ENCODE assay signal across 1 cellular context in genomic region chr6:30541515-30542403, GRCh38.
TF ChIP-seq lines count a peak whose summit lies in the region.

No MANE protein-coding gene starts in this region.

TF ChIP-seq in HepG2, 621 proteins besides CTCF, POLR2A, EP300 and RAD21 (continued from another document):
- TF ChIP-seq, protein P1, sequence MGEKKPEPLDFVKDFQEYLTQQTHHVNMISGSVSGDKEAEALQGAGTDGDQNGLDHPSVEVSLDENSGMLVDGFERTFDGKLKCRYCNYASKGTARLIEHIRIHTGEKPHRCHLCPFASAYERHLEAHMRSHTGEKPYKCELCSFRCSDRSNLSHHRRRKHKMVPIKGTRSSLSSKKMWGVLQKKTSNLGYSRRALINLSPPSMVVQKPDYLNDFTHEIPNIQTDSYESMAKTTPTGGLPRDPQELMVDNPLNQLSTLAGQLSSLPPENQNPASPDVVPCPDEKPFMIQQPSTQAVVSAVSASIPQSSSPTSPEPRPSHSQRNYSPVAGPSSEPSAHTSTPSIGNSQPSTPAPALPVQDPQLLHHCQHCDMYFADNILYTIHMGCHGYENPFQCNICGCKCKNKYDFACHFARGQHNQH (CRISPR knock-in tag; IDR thresholded peaks at IDR 0.05), result peak; percentile 47; the same call in 1 of the 2 replicates
- no peak for TF ChIP-seq FOXK2 (IDR thresholded peaks at IDR 0.05)
- TF ChIP-seq, protein P2, sequence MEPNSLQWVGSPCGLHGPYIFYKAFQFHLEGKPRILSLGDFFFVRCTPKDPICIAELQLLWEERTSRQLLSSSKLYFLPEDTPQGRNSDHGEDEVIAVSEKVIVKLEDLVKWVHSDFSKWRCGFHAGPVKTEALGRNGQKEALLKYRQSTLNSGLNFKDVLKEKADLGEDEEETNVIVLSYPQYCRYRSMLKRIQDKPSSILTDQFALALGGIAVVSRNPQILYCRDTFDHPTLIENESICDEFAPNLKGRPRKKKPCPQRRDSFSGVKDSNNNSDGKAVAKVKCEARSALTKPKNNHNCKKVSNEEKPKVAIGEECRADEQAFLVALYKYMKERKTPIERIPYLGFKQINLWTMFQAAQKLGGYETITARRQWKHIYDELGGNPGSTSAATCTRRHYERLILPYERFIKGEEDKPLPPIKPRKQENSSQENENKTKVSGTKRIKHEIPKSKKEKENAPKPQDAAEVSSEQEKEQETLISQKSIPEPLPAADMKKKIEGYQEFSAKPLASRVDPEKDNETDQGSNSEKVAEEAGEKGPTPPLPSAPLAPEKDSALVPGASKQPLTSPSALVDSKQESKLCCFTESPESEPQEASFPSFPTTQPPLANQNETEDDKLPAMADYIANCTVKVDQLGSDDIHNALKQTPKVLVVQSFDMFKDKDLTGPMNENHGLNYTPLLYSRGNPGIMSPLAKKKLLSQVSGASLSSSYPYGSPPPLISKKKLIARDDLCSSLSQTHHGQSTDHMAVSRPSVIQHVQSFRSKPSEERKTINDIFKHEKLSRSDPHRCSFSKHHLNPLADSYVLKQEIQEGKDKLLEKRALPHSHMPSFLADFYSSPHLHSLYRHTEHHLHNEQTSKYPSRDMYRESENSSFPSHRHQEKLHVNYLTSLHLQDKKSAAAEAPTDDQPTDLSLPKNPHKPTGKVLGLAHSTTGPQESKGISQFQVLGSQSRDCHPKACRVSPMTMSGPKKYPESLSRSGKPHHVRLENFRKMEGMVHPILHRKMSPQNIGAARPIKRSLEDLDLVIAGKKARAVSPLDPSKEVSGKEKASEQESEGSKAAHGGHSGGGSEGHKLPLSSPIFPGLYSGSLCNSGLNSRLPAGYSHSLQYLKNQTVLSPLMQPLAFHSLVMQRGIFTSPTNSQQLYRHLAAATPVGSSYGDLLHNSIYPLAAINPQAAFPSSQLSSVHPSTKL (CRISPR knock-in tag; IDR thresholded peaks at IDR 0.05), result peak; percentile 54; the same call in 1 of the 2 replicates
- TF ChIP-seq, protein P3, sequence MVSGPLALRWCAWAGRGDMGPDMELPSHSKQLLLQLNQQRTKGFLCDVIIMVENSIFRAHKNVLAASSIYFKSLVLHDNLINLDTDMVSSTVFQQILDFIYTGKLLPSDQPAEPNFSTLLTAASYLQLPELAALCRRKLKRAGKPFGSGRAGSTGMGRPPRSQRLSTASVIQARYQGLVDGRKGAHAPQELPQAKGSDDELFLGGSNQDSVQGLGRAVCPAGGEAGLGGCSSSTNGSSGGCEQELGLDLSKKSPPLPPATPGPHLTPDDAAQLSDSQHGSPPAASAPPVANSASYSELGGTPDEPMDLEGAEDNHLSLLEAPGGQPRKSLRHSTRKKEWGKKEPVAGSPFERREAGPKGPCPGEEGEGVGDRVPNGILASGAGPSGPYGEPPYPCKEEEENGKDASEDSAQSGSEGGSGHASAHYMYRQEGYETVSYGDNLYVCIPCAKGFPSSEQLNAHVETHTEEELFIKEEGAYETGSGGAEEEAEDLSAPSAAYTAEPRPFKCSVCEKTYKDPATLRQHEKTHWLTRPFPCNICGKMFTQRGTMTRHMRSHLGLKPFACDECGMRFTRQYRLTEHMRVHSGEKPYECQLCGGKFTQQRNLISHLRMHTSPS (CRISPR knock-in tag; IDR thresholded peaks at IDR 0.05; ENCODE audit: low read depth), result 0 out of 2 replicates have a peak, but pooled peaks have one; percentile 21
- TF ChIP-seq, protein P4, sequence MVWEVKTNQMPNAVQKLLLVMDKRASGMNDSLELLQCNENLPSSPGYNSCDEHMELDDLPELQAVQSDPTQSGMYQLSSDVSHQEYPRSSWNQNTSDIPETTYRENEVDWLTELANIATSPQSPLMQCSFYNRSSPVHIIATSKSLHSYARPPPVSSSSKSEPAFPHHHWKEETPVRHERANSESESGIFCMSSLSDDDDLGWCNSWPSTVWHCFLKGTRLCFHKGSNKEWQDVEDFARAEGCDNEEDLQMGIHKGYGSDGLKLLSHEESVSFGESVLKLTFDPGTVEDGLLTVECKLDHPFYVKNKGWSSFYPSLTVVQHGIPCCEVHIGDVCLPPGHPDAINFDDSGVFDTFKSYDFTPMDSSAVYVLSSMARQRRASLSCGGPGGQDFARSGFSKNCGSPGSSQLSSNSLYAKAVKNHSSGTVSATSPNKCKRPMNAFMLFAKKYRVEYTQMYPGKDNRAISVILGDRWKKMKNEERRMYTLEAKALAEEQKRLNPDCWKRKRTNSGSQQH (CRISPR knock-in tag; IDR thresholded peaks at IDR 0.05; ENCODE audit: low read depth), result 0 out of 2 replicates have a peak, but pooled peaks have one; percentile 30
- TF ChIP-seq, protein P5, sequence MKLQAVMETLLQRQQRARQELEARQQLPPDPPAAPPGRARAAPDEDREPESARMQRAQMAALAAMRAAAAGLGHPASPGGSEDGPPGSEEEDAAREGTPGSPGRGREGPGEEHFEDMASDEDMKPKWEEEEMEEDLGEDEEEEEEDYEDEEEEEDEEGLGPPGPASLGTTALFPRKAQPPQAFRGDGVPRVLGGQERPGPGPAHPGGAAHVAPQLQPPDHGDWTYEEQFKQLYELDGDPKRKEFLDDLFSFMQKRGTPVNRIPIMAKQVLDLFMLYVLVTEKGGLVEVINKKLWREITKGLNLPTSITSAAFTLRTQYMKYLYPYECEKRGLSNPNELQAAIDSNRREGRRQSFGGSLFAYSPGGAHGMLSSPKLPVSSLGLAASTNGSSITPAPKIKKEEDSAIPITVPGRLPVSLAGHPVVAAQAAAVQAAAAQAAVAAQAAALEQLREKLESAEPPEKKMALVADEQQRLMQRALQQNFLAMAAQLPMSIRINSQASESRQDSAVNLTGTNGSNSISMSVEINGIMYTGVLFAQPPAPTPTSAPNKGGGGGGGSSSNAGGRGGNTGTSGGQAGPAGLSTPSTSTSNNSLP (IDR thresholded peaks at IDR 0.05; ENCODE audit: low read depth, low read length), result 0 out of 2 replicates have a peak, but pooled peaks have one; percentile 35
- TF ChIP-seq KMT2A (CRISPR knock-in tag; IDR thresholded peaks at IDR 0.05), result no peak; the same call in 1 of the 2 replicates
- TF ChIP-seq RELA (CRISPR knock-in tag; IDR thresholded peaks at IDR 0.05), result 0 out of 2 replicates have a peak, but pooled peaks have one; percentile 36
- TF ChIP-seq KDM2A (CRISPR knock-in tag; IDR thresholded peaks at IDR 0.05; ENCODE audit: borderline replicate concordance, low read depth), result peak; percentile 87; the same call in 1 of the 2 replicates
